16 cellular contexts compared by ENCODE assay signal in the genomic region with DNA sequence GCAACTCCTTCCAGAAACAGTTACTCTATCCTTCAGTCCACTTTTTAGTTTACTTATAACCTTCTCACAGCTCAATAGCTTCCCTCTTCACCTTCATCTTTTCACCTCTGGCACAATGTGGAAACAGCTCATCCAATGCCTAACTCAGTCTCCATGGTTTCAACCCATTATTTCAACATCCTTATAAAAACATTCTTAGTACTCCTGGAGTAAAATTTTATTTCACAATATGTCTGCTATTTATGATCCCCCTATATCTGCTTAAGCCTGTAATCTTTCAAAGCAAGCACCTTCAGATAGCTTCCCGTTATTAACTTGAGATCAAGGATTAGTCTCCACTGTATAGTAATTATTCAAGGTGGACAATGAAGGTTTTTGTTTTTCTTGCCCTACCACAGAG.
DNase-seq lines count a peak whose midpoint lies in the region; ATAC-seq and TF ChIP-seq lines count a peak whose summit lies in the region.
"Had no signal": no experiment of that assay in that cellular context is flagged by ENCODE, and none has a peak within 500 bp of the region (broad histone marks: within the 10 kb centered on the region; RNA-seq: fewer than 3 reads in every experiment).

No MANE protein-coding gene starts in this region.

- no peaks in the 10 kb centered on the region for H3K27me3 ChIP-seq in gastrocnemius medialis

- ATAC-seq in gastrocnemius medialis: peak; percentile 38 to 58
- no peak for ATAC-seq in HG03280 (IDR thresholded peaks at IDR 0.05; ENCODE audit: unreplicated experiment)

- peaks cover 0 to 11% of the 10 kb centered on the region in 2 donors for H3K4me1 ChIP-seq in gastrocnemius medialis
- H3K4me1 ChIP-seq: prostate gland had no signal

- H3K9me3 ChIP-seq in gastrocnemius medialis: no peaks in the 10 kb centered on the region
- H3K9me3 ChIP-seq: prostate gland had no signal

- DNase-seq in ELR (ENCODE audit: low read depth): peak; percentile 24
- peak; percentile 21 for DNase-seq in RPMI7951 (ENCODE audit: low read depth)
- peak; percentile 81 for DNase-seq in fibroblast of pulmonary artery (ENCODE audit: low read depth)
- DNase-seq in gastrocnemius medialis: no peak
- no peak for DNase-seq in pons (ENCODE audit: low spot score)
- no peak for DNase-seq in HuH-7.5 (ENCODE audit: low spot score)
- no peak for DNase-seq in NCI-H2171 (lab: John Stamatoyannopoulos, UW)
- DNase-seq: activated CD4-positive, alpha-beta T cell treated with anti-CD3 and anti-CD28 coated beads for 1 hour; activated naive CD8-positive, alpha-beta T cell treated with anti-CD3 and anti-CD28 coated beads, Interleukin-2, amount 10 ng/mL, durations not matched to agents 7 days and 5 days; dermis blood vessel endothelial cell; foreskin melanocyte; NCI-H1417; PC-9; T-helper 1 cell had no signal

- H3K4me3 ChIP-seq in fibroblast of pulmonary artery (replicated peaks; ENCODE audit: low read depth, low read length): no peak overlapping the region
- H3K4me3 ChIP-seq in gastrocnemius medialis: no peak overlapping the region
- H3K4me3 ChIP-seq: PC-9, prostate gland had no signal

- no peak for TF ChIP-seq CTCF in fibroblast of pulmonary artery (IDR thresholded peaks at IDR 0.05; ENCODE audit: low read length, missing control alignments)
- TF ChIP-seq CTCF in gastrocnemius medialis (IDR thresholded peaks at IDR 0.05 in 4 of 5, conservative IDR thresholded peaks at IDR 0.05 in 1 of 5): no peak

- in situ Hi-C loops in gastrocnemius medialis (cut with MboI; ENCODE audit: low sequenced_read_pairs in 4 of 4): no loop called here

- no peak for TF ChIP-seq POLR2A in gastrocnemius medialis (IDR thresholded peaks at IDR 0.05)

- intact Hi-C loops in gastrocnemius medialis (cut with DNase I; ENCODE audit: low total_unique reads): no loop called here

- H3K36me3 ChIP-seq in gastrocnemius medialis: no peaks in the 10 kb centered on the region
- H3K36me3 ChIP-seq: prostate gland had no signal

- no peak overlapping the region for H3K27ac ChIP-seq in gastrocnemius medialis
- H3K27ac ChIP-seq: PC-9, prostate gland had no signal

Comparison
In these comparisons a context has a peak if more than half of its experiments do, and no peak if none do; other contexts are left out.
1. DNase-seq: peak in ELR (single experiment), RPMI7951 (single experiment) and fibroblast of pulmonary artery (single experiment); none in gastrocnemius medialis (0 of 2), pons (single experiment), HuH-7.5 (single experiment) and NCI-H2171 (single experiment).